In the genomic region with DNA sequence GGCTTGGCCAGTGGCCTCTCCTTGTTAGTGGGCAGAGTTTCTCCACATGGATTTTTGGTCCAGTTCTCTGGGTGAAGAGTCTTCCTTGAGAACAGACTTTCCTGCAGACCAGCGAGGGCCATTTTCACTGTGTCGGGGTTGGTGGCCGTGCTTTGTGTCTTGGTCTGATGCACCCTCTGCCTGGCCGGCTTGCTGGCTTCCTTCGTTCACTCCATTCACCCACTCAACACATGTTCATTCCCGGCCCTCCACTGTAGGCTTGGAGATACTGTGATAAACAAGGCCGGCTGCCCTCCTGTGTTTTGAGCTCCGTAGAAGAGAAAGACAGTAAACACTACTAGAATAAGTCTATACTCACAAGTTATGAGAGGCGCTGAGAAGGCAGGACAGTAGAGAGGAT, we compare ENCODE assay signal across 1 cellular context.
TF ChIP-seq lines count a peak whose summit lies in the region.

No MANE protein-coding gene starts in this region.

TF ChIP-seq in GM23338, 12 proteins besides CTCF, POLR2A, EP300 and RAD21 (continued from another document):
- TF ChIP-seq, protein P1, sequence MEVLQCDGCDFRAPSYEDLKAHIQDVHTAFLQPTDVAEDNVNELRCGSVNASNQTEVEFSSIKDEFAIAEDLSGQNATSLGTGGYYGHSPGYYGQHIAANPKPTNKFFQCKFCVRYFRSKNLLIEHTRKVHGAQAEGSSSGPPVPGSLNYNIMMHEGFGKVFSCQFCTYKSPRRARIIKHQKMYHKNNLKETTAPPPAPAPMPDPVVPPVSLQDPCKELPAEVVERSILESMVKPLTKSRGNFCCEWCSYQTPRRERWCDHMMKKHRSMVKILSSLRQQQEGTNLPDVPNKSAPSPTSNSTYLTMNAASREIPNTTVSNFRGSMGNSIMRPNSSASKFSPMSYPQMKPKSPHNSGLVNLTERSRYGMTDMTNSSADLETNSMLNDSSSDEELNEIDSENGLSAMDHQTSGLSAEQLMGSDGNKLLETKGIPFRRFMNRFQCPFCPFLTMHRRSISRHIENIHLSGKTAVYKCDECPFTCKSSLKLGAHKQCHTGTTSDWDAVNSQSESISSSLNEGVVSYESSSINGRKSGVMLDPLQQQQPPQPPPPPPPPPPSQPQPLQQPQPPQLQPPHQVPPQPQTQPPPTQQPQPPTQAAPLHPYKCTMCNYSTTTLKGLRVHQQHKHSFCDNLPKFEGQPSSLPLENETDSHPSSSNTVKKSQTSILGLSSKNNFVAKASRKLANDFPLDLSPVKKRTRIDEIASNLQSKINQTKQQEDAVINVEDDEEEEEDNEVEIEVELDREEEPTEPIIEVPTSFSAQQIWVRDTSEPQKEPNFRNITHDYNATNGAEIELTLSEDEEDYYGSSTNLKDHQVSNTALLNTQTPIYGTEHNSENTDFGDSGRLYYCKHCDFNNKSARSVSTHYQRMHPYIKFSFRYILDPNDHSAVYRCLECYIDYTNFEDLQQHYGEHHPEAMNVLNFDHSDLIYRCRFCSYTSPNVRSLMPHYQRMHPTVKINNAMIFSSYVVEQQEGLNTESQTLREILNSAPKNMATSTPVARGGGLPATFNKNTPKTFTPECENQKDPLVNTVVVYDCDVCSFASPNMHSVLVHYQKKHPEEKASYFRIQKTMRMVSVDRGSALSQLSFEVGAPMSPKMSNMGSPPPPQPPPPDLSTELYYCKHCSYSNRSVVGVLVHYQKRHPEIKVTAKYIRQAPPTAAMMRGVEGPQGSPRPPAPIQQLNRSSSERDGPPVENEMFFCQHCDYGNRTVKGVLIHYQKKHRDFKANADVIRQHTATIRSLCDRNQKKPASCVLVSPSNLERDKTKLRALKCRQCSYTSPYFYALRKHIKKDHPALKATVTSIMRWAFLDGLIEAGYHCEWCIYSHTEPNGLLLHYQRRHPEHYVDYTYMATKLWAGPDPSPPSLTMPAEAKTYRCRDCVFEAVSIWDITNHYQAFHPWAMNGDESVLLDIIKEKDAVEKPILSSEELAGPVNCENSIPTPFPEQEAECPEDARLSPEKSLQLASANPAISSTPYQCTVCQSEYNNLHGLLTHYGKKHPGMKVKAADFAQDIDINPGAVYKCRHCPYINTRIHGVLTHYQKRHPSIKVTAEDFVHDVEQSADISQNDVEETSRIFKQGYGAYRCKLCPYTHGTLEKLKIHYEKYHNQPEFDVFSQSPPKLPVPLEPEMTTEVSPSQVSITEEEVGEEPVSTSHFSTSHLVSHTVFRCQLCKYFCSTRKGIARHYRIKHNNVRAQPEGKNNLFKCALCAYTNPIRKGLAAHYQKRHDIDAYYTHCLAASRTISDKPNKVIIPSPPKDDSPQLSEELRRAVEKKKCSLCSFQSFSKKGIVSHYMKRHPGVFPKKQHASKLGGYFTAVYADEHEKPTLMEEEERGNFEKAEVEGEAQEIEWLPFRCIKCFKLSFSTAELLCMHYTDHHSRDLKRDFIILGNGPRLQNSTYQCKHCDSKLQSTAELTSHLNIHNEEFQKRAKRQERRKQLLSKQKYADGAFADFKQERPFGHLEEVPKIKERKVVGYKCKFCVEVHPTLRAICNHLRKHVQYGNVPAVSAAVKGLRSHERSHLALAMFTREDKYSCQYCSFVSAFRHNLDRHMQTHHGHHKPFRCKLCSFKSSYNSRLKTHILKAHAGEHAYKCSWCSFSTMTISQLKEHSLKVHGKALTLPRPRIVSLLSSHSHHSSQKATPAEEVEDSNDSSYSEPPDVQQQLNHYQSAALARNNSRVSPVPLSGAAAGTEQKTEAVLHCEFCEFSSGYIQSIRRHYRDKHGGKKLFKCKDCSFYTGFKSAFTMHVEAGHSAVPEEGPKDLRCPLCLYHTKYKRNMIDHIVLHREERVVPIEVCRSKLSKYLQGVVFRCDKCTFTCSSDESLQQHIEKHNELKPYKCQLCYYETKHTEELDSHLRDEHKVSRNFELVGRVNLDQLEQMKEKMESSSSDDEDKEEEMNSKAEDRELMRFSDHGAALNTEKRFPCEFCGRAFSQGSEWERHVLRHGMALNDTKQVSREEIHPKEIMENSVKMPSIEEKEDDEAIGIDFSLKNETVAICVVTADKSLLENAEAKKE (CRISPR knock-in tag; IDR thresholded peaks at IDR 0.05), result no peak
